Comparison of ENCODE assay signal across 14 cellular contexts in genomic region chr6:53528107-53528506, GRCh38.
"Had no signal": no experiment of that assay in that cellular context is flagged by ENCODE, and none has a peak within 500 bp of the region (broad histone marks: within the 10 kb centered on the region; RNA-seq: fewer than 3 reads in every experiment).

No MANE protein-coding gene starts in this region.

- H3K4me2 ChIP-seq: SK-N-SH had no signal

- H3K9me3 ChIP-seq: SK-N-SH had no signal

- ATAC-seq: Panc1, PC-3 had no signal

- DNase-seq: KBM-7; MV-4-11; NCI-H1048; NCI-H1436 treated with DMSO at 0.1 percent for 48 hours; NCI-H1694; NCI-H187 treated with DMSO at 0.1 percent for 48 hours; NCI-H2171 treated with DMSO at 0.1 percent for 48 hours; NCI-H446 treated with DMSO at 0.1 percent for 48 hours; NCI-H526; NK-92 treated with Interleukin-12 subunit alpha and Interleukin-12 subunit beta, amount 100 ng/mL, for 24 hours; PC-3; SK-N-SH; SW 1271 had no signal

- H3K9ac ChIP-seq: SK-N-SH had no signal
